ENCODE assay signal across 11 cellular contexts in the genomic region with DNA sequence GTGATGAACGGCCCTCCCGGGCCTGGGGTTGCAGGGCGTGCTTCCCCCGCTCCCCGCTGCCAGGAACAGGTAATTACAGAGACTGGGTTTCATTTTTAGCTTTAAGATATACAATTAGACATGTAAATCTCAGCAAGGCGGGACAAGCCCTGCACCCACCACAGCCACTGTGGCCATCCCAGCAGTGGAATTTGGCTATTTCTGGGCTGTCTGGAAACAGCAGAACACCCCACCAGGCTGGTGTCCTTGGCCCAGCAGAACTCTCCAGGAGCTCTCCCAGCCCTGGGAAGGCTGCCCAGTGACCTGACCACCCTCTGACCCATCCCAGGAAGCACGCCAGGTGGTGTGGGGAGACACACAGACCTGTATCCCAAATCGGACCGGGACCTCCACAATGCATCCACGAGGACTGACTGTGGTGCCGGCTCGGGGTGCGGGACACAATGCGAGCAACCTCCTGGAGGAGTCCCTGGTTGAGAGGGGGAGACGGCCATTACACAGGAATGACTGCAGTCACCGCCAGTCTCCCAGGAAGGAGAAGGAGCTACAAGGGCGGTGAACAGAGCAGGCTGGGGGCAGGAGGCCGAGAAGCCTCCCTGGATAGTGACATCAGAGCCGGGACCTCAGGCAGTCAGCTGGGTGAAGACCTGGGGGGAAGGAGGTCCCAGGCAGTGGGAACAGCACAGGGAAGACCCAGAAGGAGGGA. TPM values are rescaled to one million over a fixed set of nuclear protein-coding genes. Genes with fewer than 3 reads are reported as not detected.
DNase-seq lines count a peak whose midpoint lies in the region; ATAC-seq, FAIRE-seq and TF ChIP-seq lines count a peak whose summit lies in the region.
"Had no signal": no experiment of that assay in that cellular context is flagged by ENCODE, and none has a peak within 500 bp of the region (broad histone marks: within the 10 kb centered on the region; RNA-seq: fewer than 3 reads in every experiment).

No MANE protein-coding gene starts in this region.

- peaks cover 2% of the 10 kb centered on the region for H3K9me3 Mint-ChIP-seq in neural progenitor cell

- H3K27me3 Mint-ChIP-seq in neural progenitor cell (ENCODE audit: insufficient read depth, low read depth) = peaks cover 2% of the 10 kb centered on the region

- ATAC-seq in A549 (no peak), GM19351 (IDR thresholded peaks at IDR 0.05; ENCODE audit: unreplicated experiment) (no peak)

- peaks cover 5% of the 10 kb centered on the region for H3K36me3 Mint-ChIP-seq in neural progenitor cell

- H3F3A ChIP-seq in neural progenitor cell (ENCODE audit: low read depth) = peaks cover 16% of the 10 kb centered on the region

- no peak overlapping the region for H2AFZ ChIP-seq in neural progenitor cell (replicated peaks)

- peaks cover 44% of the 10 kb centered on the region for H3K4me1 Mint-ChIP-seq in neural progenitor cell

- peaks cover 98% of the 10 kb centered on the region for H3K79me2 ChIP-seq in neural progenitor cell (ENCODE audit: low read depth)

- TF ChIP-seq CTCF in A549 (IDR thresholded peaks at IDR 0.05) = no peak
- no peak for TF ChIP-seq CTCF in HEK293 (tag by site-specific recombination; IDR thresholded peaks at IDR 0.05)
- TF ChIP-seq CTCF in breast epithelium (IDR thresholded peaks at IDR 0.05) = no peak
- no peak for TF ChIP-seq CTCF in neural progenitor cell (IDR thresholded peaks at IDR 0.05)

- peaks cover 78% of the 10 kb centered on the region for H3K4me1 ChIP-seq in A549
- peaks cover 7% of the 10 kb centered on the region for H3K4me1 ChIP-seq in HEK293 (ENCODE audit: control insufficient read depth, insufficient read depth, low read length)
- peaks cover 45 to 56% of the 10 kb centered on the region in 2 donors for H3K4me1 ChIP-seq in breast epithelium
- H3K4me1 ChIP-seq in neural progenitor cell = peaks cover 16% of the 10 kb centered on the region

- WGBS in A549 (ENCODE audit: missing lambda C conversion rate) = 79% methylated on average over 19 of the region's 19 CpGs

- H3K9ac ChIP-seq in neural progenitor cell = no peak overlapping the region

- H3K9me3 ChIP-seq in A549 (no peaks in the 10 kb centered on the region), HEK293 (ENCODE audit: control insufficient read depth, insufficient read depth, low read depth, low read length) (no peaks in the 10 kb centered on the region), breast epithelium (no peaks in the 10 kb centered on the region), neural progenitor cell (ENCODE audit: low read depth) (no peaks in the 10 kb centered on the region)

- intact Hi-C loops in breast epithelium (cut with DNase I; ENCODE audit: low total_unique reads) = no loop called here

- peaks cover 99% of the 10 kb centered on the region for H4K20me1 ChIP-seq in neural progenitor cell (ENCODE audit: low read depth)

- POLR2A ChIA-PET in A549 (lab: Yijun Ruan, JAX) (no interaction called here), HEK293 (lab: Yijun Ruan, JAX) (interaction anchor here (0.9 kb wide), 1 partner anchor 8 kb away, joined by 3 read pairs; no protein-coding TSS in a partner anchor)

- H3K4me3 Mint-ChIP-seq in neural progenitor cell = no peak overlapping the region

- H3K27me3 ChIP-seq in breast epithelium (no peaks in the 10 kb centered on the region), neural progenitor cell (no peaks in the 10 kb centered on the region)

- CTCF ChIA-PET in A549 (lab: Yijun Ruan, JAX) (interaction anchor here (0.6 to 35.7 kb wide), 8 partner anchors 8 to 229 kb away, joined by 3 to 827 read pairs (median 4); partner anchors contain the start of genes DPM2 and TOR2A), HEK293 (lab: Yijun Ruan, JAX) (interaction anchor here (1.0 to 2.1 kb wide), 2 partner anchors 20 to 21 kb away, joined by 3 to 10 read pairs; no protein-coding TSS in a partner anchor)

- no peak for TF ChIP-seq POLR2A in A549 (IDR thresholded peaks at IDR 0.05; ENCODE audit: low read length)
- TF ChIP-seq POLR2A in breast epithelium (IDR thresholded peaks at IDR 0.05) = no peak

- no peak for DNase-seq in A549 (ENCODE audit: low read depth in 1 of 2, low spot score in 1 of 2)
- DNase-seq in breast epithelium (ENCODE audit: low spot score in 2 of 2) = no peak
- DNase-seq in neural progenitor cell (ENCODE audit: low spot score) = no peak
- no peak for DNase-seq in HuH-7 (ENCODE audit: low spot score)
- DNase-seq in NCI-H526 treated with DMSO at 0.1 percent for 48 hours (lab: John Stamatoyannopoulos, UW) = no peak
- DNase-seq in pons (ENCODE audit: low spot score) = no peak
- DNase-seq: activated CD4-positive, alpha-beta T cell treated with anti-CD3 and anti-CD28 coated beads, Interleukin-2, amount 50 U/mL, for 4 hours; DND-41 had no signal

- TF ChIP-seq EP300 in A549 (IDR thresholded peaks at IDR 0.05) = no peak

- no peak overlapping the region for H3K4me3 ChIP-seq in A549
- no peak overlapping the region for H3K4me3 ChIP-seq in HEK293 (ENCODE audit: low read depth, low read length)
- peak overlapping the region in 1 of 3 donors; percentile 0 for H3K4me3 ChIP-seq in breast epithelium
- H3K4me3 ChIP-seq in neural progenitor cell = no peak overlapping the region
- H3K4me3 ChIP-seq: lung had no signal

- peak overlapping the region; percentile 74 for H3K27ac Mint-ChIP-seq in neural progenitor cell

- peak overlapping the region; percentile 98 for H3K4me2 ChIP-seq in A549
- H3K4me2 ChIP-seq in neural progenitor cell = no peak overlapping the region

- H3K36me3 ChIP-seq in HEK293 (ENCODE audit: control insufficient read depth in 2 of 2, insufficient read depth in 1 of 2, low read length in 2 of 2) (no peaks in the 10 kb centered on the region), breast epithelium (no peaks in the 10 kb centered on the region), neural progenitor cell (no peaks in the 10 kb centered on the region)

- H3K27ac ChIP-seq in A549 (peak overlapping the region; percentile 89 to 98), HEK293 (ENCODE audit: extremely low read depth, low read depth, low read length) (no peak overlapping the region; the same call in 1 of the 2 replicates), breast epithelium (peak overlapping the region; percentile 98 to 99), neural progenitor cell (no peak overlapping the region)

- no peak for FAIRE-seq in A549 (lab: Jason Lieb, UNC)

- TF ChIP-seq RAD21 in A549 (conservative IDR thresholded peaks at IDR 0.05 in 1 of 2, IDR thresholded peaks at IDR 0.05 in 1 of 2) = no peak

TF ChIP-seq in A549, 52 proteins besides CTCF, POLR2A, EP300 and RAD21 (continues in another document):
- no peak for TF ChIP-seq HOXB13 (CRISPR knock-in tag; IDR thresholded peaks at IDR 0.05; ENCODE audit: low read depth)
- TF ChIP-seq JUN (IDR thresholded peaks at IDR 0.05) = no peak
- no peak for TF ChIP-seq RARB (CRISPR knock-in tag; IDR thresholded peaks at IDR 0.05)
- TF ChIP-seq NFE2L2 (conservative IDR thresholded peaks at IDR 0.05; ENCODE audit: low read length) = no peak
- TF ChIP-seq KDM1A (IDR thresholded peaks at IDR 0.05; ENCODE audit: low read depth) = no peak
- TF ChIP-seq RCOR1 (IDR thresholded peaks at IDR 0.05; ENCODE audit: low read depth, low read length) = no peak
- TF ChIP-seq ZC3H11A (IDR thresholded peaks at IDR 0.05) = no peak
- no peak for TF ChIP-seq MAFK (IDR thresholded peaks at IDR 0.05; ENCODE audit: partially characterized antibody)

TF ChIP-seq in HEK293, 187 proteins besides CTCF, POLR2A, EP300 and RAD21 (continues in another document):
- TF ChIP-seq ZNF335 (tag by site-specific recombination; conservative IDR thresholded peaks at IDR 0.05) = peak; percentile 70
- TF ChIP-seq SP7 (tag by site-specific recombination; IDR thresholded peaks at IDR 0.05) = peak; percentile 88
- peak; percentile 95 for TF ChIP-seq ZNF341 (tag by site-specific recombination; IDR thresholded peaks at IDR 0.05; ENCODE audit: low read depth)

RNA-seq across cellular contexts. Expression of gene EEIG1, which starts 17.3 kb away (rescaled TPM):
- polyA plus RNA-seq in A549 (2011; rRNA removed) (24.4 and 30.3 TPM in 2 replicates), A549 (2017; fragmentation: RNase III; extraction: RNeasy Plus Mini Kit Qiagen cat#74134 plus additional on column Dnase treatment) (24.1 to 33.0 TPM (median 31.5 TPM) in 3 replicates)
- 51.7 and 54.7 TPM in 2 replicates for polyA plus RNA-seq in A549 (2012; cell fraction: cytosol; rRNA removed)
- polyA plus RNA-seq in A549 (2012; cell fraction: nucleus; rRNA removed) = 83.0 and 94.5 TPM in 2 replicates
- polyA minus RNA-seq in A549 (2011; rRNA and poly(A)+ RNA removed) = 16.2 and 33.7 TPM in 2 replicates
- total RNA-seq in breast epithelium (10 to 100 TPM in 2 of 3 donors, 1 to 10 TPM in 1; 7.7 to 32.1 (median 19.7) TPM), neural progenitor cell (ENCODE audit: low replicate concordance) (8.8 and 30.8 TPM in 2 replicates)

RNA-seq across cellular contexts. Expression of gene DPM2, which starts 25.9 kb away (rescaled TPM):
- polyA plus RNA-seq in A549 (2011; rRNA removed) (41.9 and 48.8 TPM in 2 replicates), A549 (2017; fragmentation: RNase III; extraction: RNeasy Plus Mini Kit Qiagen cat#74134 plus additional on column Dnase treatment) (45.9 to 50.1 TPM (median 46.3 TPM) in 3 replicates)
- polyA plus RNA-seq in A549 (2012; cell fraction: cytosol; rRNA removed) = 63.0 and 76.3 TPM in 2 replicates
- polyA plus RNA-seq in A549 (2012; cell fraction: nucleus; rRNA removed) = 52.4 and 53.7 TPM in 2 replicates
- polyA minus RNA-seq in A549 (2011; rRNA and poly(A)+ RNA removed) = 78.6 and 82.1 TPM in 2 replicates
- total RNA-seq in breast epithelium (10 to 100 TPM; 10.6 to 17.4 (median 17.1) TPM), neural progenitor cell (ENCODE audit: low replicate concordance) (9.1 and 20.5 TPM in 2 replicates)

RNA-seq across cellular contexts. Expression of gene PIP5KL1, which starts 32.9 kb away (rescaled TPM):
- 1.8 and 2.4 TPM in 2 replicates for polyA plus RNA-seq in A549 (2011; rRNA removed)
- 1.4 and 2.2 TPM in 2 replicates for polyA plus RNA-seq in A549 (2012; cell fraction: cytosol; rRNA removed)
- polyA plus RNA-seq in A549 (2012; cell fraction: nucleus; rRNA removed) = 19.9 and 20.7 TPM in 2 replicates
- polyA plus RNA-seq in A549 (2017; fragmentation: RNase III; extraction: RNeasy Plus Mini Kit Qiagen cat#74134 plus additional on column Dnase treatment) = 2.0 to 3.7 TPM (median 2.5 TPM) in 3 replicates
- 0.70 and 2.0 TPM in 2 replicates for polyA minus RNA-seq in A549 (2011; rRNA and poly(A)+ RNA removed)
- 10 to 100 TPM in 1 of 3 donors, 1 to 10 TPM in 2; 2.2 to 10.1 (median 5.2) TPM for total RNA-seq in breast epithelium
- 1.4 and 8.8 TPM in 2 replicates for total RNA-seq in neural progenitor cell (ENCODE audit: low replicate concordance)

RNA-seq across cellular contexts. Expression of gene ST6GALNAC4, which starts 46.7 kb away (rescaled TPM):
- polyA plus RNA-seq in A549 (2011; rRNA removed) (11.0 and 12.5 TPM in 2 replicates), A549 (2017; fragmentation: RNase III; extraction: RNeasy Plus Mini Kit Qiagen cat#74134 plus additional on column Dnase treatment) (18.1 to 25.4 TPM (median 24.8 TPM) in 3 replicates)
- polyA plus RNA-seq in A549 (2012; cell fraction: cytosol; rRNA removed) = 21.5 and 29.4 TPM in 2 replicates
- polyA plus RNA-seq in A549 (2012; cell fraction: nucleus; rRNA removed) = 28.7 and 46.1 TPM in 2 replicates
- polyA minus RNA-seq in A549 (2011; rRNA and poly(A)+ RNA removed) = 17.6 and 18.1 TPM in 2 replicates
- total RNA-seq in breast epithelium (10 to 100 TPM; 17.6 to 44.6 (median 24.0) TPM), neural progenitor cell (ENCODE audit: low replicate concordance) (5.5 and 11.1 TPM in 2 replicates)

Comparison
In these comparisons a context has a peak if more than half of its experiments do, and no peak if none do; other contexts are left out.
1. H3K27ac ChIP-seq: peak in A549 (2 of 2) and breast epithelium (2 of 2); none in HEK293 (single experiment) and neural progenitor cell (single experiment).